In genomic region chr22:40332319-40332781, GRCh38 we compare ENCODE assay signal across 11 cellular contexts. TPM values are rescaled to one million over a fixed set of nuclear protein-coding genes. Genes with fewer than 3 reads are reported as not detected.
DNase-seq lines count a peak whose midpoint lies in the region; TF ChIP-seq lines count a peak whose summit lies in the region.
"Had no signal": no experiment of that assay in that cellular context is flagged by ENCODE, and none has a peak within 500 bp of the region (broad histone marks: within the 10 kb centered on the region; RNA-seq: fewer than 3 reads in every experiment).

No MANE protein-coding gene starts in this region.

- H3K27me3 Mint-ChIP-seq in stimulated activated naive CD8-positive, alpha-beta T cell treated with anti-CD3 and anti-CD28 coated beads, Interleukin-15, Interleukin-2, amounts not matched to agents 100 ng/mL and 50 ng/mL, for 24 hours, result no peaks in the 10 kb centered on the region

- peaks cover 29% of the 10 kb centered on the region for H3K4me1 ChIP-seq in A673 (ENCODE audit: insufficient read depth, low read length, poor library complexity, severe bottlenecking)

- peak; percentile 40 for DNase-seq in activated T-cell treated with anti-CD3 and anti-CD28 coated beads, Interleukin-2, amount 50 U/mL, for 1 hour
- no peak for DNase-seq in activated T-cell treated with anti-CD3 and anti-CD28 coated beads for 4 hours
- DNase-seq in amniotic epithelial cell (ENCODE audit: low read depth), result peak; percentile 88
- DNase-seq in foreskin fibroblast, result peak; percentile 36 to 68
- no peak for DNase-seq in GM20000 (ENCODE audit: low spot score)
- DNase-seq in A673 (ENCODE audit: low spot score), result no peak
- DNase-seq in NAMALWA (ENCODE audit: low spot score), result no peak
- DNase-seq: amygdala; NCI-H1417 treated with DMSO at 0.1 percent for 48 hours; stimulated activated CD4-positive, alpha-beta T cell treated with anti-CD3 and anti-CD28 coated beads, Interleukin-12 subunit alpha, Interleukin-12 subunit beta, amount 100 ng/mL, for 4 hours had no signal

- no TSS peak for BruUV-seq in A673 (replicated peaks; lab: Mats Ljungman, UMichigan)

- H3K4me3 ChIP-seq in foreskin fibroblast (ENCODE audit: low read depth in 1 of 2, low read length in 2 of 2), result no peak overlapping the region
- no peak overlapping the region for H3K4me3 ChIP-seq in A673 (ENCODE audit: low read depth, low read length, poor library complexity, severe bottlenecking)

- H3K27ac ChIP-seq in A673 (ENCODE audit: low read depth, low read length, poor library complexity, severe bottlenecking), result no peak overlapping the region

- POLR2A ChIA-PET in A673 (lab: Charles Lee; ENCODE audit: low non-redundant PET), result no interaction called here

- peak overlapping the region; percentile 89 for H3K27ac Mint-ChIP-seq in stimulated activated naive CD8-positive, alpha-beta T cell treated with anti-CD3 and anti-CD28 coated beads, Interleukin-15, Interleukin-2, amounts not matched to agents 100 ng/mL and 50 ng/mL, for 24 hours

- no peaks in the 10 kb centered on the region for H3K36me3 ChIP-seq in A673 (ENCODE audit: insufficient read depth, low read length, poor library complexity, severe bottlenecking)

- H3K36me3 Mint-ChIP-seq in stimulated activated naive CD8-positive, alpha-beta T cell treated with anti-CD3 and anti-CD28 coated beads, Interleukin-15, Interleukin-2, amounts not matched to agents 100 ng/mL and 50 ng/mL, for 24 hours (ENCODE audit: low read depth), result peaks cover 20% of the 10 kb centered on the region

- no peaks in the 10 kb centered on the region for H3K27me3 ChIP-seq in A673 (replicated peaks; ENCODE audit: insufficient read depth, low read depth, low read length, poor library complexity)

- CTCF ChIA-PET in A673 (lab: Charles Lee), result no interaction called here

- intact Hi-C loops in A673 (cut with micrococcal nuclease; ENCODE audit: unreplicated experiment), result no loop called here

- H3K4me1 Mint-ChIP-seq in stimulated activated naive CD8-positive, alpha-beta T cell treated with anti-CD3 and anti-CD28 coated beads, Interleukin-15, Interleukin-2, amounts not matched to agents 100 ng/mL and 50 ng/mL, for 24 hours (ENCODE audit: low read depth), result peaks cover 92% of the 10 kb centered on the region

- TF ChIP-seq CTCF in foreskin fibroblast (IDR thresholded peaks at IDR 0.05; ENCODE audit: low read depth, low read length), result no peak
- no peak for TF ChIP-seq CTCF in GM20000 (IDR thresholded peaks at IDR 0.05; ENCODE audit: extremely low read depth, missing control alignments)
- no peak for TF ChIP-seq CTCF in A673 (conservative IDR thresholded peaks at IDR 0.05; ENCODE audit: low read depth, low read length)

- no peaks in the 10 kb centered on the region for H3K9me3 ChIP-seq in A673 (ENCODE audit: low read depth, low read length, poor library complexity, severe bottlenecking)

- peak overlapping the region; percentile 72 for H3K4me3 Mint-ChIP-seq in stimulated activated naive CD8-positive, alpha-beta T cell treated with anti-CD3 and anti-CD28 coated beads, Interleukin-15, Interleukin-2, amounts not matched to agents 100 ng/mL and 50 ng/mL, for 24 hours

- H3K9me3 Mint-ChIP-seq in stimulated activated naive CD8-positive, alpha-beta T cell treated with anti-CD3 and anti-CD28 coated beads, Interleukin-15, Interleukin-2, amounts not matched to agents 100 ng/mL and 50 ng/mL, for 24 hours, result no peaks in the 10 kb centered on the region

RNA-seq across cellular contexts. Expression of gene ADSL, which starts 13.9 kb away (rescaled TPM):
- total RNA-seq in A673 (2021), result 133 and 144 TPM in 2 replicates

RNA-seq across cellular contexts. Expression of gene SGSM3, which starts 38.0 kb away (rescaled TPM):
- 91.1 and 96.1 TPM in 2 replicates for total RNA-seq in A673 (2021)

Comparison
In these comparisons a context has a peak if more than half of its experiments do, and no peak if none do; other contexts are left out.
1. DNase-seq: peak in activated T-cell treated with anti-CD3 and anti-CD28 coated beads, Interleukin-2, amount 50 U/mL, for 1 hour (single experiment), amniotic epithelial cell (single experiment) and foreskin fibroblast (2 of 2); none in activated T-cell treated with anti-CD3 and anti-CD28 coated beads for 4 hours (single experiment), GM20000 (single experiment), A673 (single experiment) and NAMALWA (single experiment).